8 cellular contexts compared by ENCODE assay signal in genomic region chr5:172453206-172453985, GRCh38. TPM values are rescaled to one million over a fixed set of nuclear protein-coding genes. Genes with fewer than 3 reads are reported as not detected.
DNase-seq lines count a peak whose midpoint lies in the region; ATAC-seq and TF ChIP-seq lines count a peak whose summit lies in the region.

No MANE protein-coding gene starts in this region.

- H3K36me3 ChIP-seq in HUES48 (ENCODE audit: control insufficient read depth, insufficient read depth, low read length): no peaks in the 10 kb centered on the region
- H3K36me3 ChIP-seq in cardiac muscle cell: no peaks in the 10 kb centered on the region

- H3K27ac ChIP-seq in HUES48 (ENCODE audit: low read depth, low read length) (peak overlapping the region; percentile 85), cardiac muscle cell (peak overlapping the region; percentile 63)

- H3K4me1 ChIP-seq in HUES48 (ENCODE audit: control insufficient read depth, insufficient read depth, low read length) (peaks cover 33% of the 10 kb centered on the region; the same call in 1 of the 2 replicates), cardiac muscle cell (ENCODE audit: low read depth) (peaks cover 3% of the 10 kb centered on the region)

- H3K27me3 ChIP-seq in HUES48 (ENCODE audit: control insufficient read depth, insufficient read depth, low read length) (no peaks in the 10 kb centered on the region), cardiac muscle cell (no peaks in the 10 kb centered on the region)

- no peaks in the 10 kb centered on the region for H3K9me3 ChIP-seq in HUES48 (ENCODE audit: control insufficient read depth, insufficient read depth, low read length)
- H3K9me3 ChIP-seq in cardiac muscle cell (ENCODE audit: low read depth): no peaks in the 10 kb centered on the region

- peak; percentile 75 for TF ChIP-seq CTCF in cardiac muscle cell (IDR thresholded peaks at IDR 0.05; ENCODE audit: low read depth, low read length)

- intact Hi-C loops in activated T-helper 1 cell treated with anti-CD3 and anti-CD28 coated beads, Interleukin-12 subunit alpha, Interleukin-12 subunit beta, Interleukin-2, Interleukin-4 antibody, amounts not matched to agents 30 ng/mL and 10 ng/mL and 1 ng/mL, durations not matched to agents 14 hours and 24 hours and 36 hours (cut with micrococcal nuclease): no loop called here
- intact Hi-C loops in posterior vena cava (cut with DNase I): loop anchor here in 1 of 2 donors (5.0 to 10.0 kb wide), 2 partner anchors 36 to 481 kb away; no protein-coding TSS in a partner anchor

- peak overlapping the region; percentile 57 for H3K9ac ChIP-seq in HUES48 (ENCODE audit: low read depth, low read length)

- H3K27ac Mint-ChIP-seq in activated T-helper 1 cell treated with anti-CD3 and anti-CD28 coated beads, Interleukin-12 subunit alpha, Interleukin-12 subunit beta, Interleukin-2, Interleukin-4 antibody, amounts not matched to agents 30 ng/mL and 10 ng/mL and 1 ng/mL, durations not matched to agents 14 hours and 24 hours and 36 hours: no peak overlapping the region

- peak overlapping the region; percentile 58 for H3K4me3 Mint-ChIP-seq in activated T-helper 1 cell treated with anti-CD3 and anti-CD28 coated beads, Interleukin-12 subunit alpha, Interleukin-12 subunit beta, Interleukin-2, Interleukin-4 antibody, amounts not matched to agents 30 ng/mL and 10 ng/mL and 1 ng/mL, durations not matched to agents 14 hours and 24 hours and 36 hours

- H3K4me1 Mint-ChIP-seq in activated T-helper 1 cell treated with anti-CD3 and anti-CD28 coated beads, Interleukin-12 subunit alpha, Interleukin-12 subunit beta, Interleukin-2, Interleukin-4 antibody, amounts not matched to agents 30 ng/mL and 10 ng/mL and 1 ng/mL, durations not matched to agents 14 hours and 24 hours and 36 hours (ENCODE audit: low read depth): peaks cover 6% of the 10 kb centered on the region

- ATAC-seq in GM18909 (IDR thresholded peaks at IDR 0.05; ENCODE audit: poor library complexity, unreplicated experiment): no peak

- H3K9me3 Mint-ChIP-seq in activated T-helper 1 cell treated with anti-CD3 and anti-CD28 coated beads, Interleukin-12 subunit alpha, Interleukin-12 subunit beta, Interleukin-2, Interleukin-4 antibody, amounts not matched to agents 30 ng/mL and 10 ng/mL and 1 ng/mL, durations not matched to agents 14 hours and 24 hours and 36 hours: no peaks in the 10 kb centered on the region

- H3K4me3 ChIP-seq in HUES48 (ENCODE audit: low read depth, low read length) (peak overlapping the region; percentile 82), cardiac muscle cell (peak overlapping the region; percentile 86)

- H3K27me3 Mint-ChIP-seq in activated T-helper 1 cell treated with anti-CD3 and anti-CD28 coated beads, Interleukin-12 subunit alpha, Interleukin-12 subunit beta, Interleukin-2, Interleukin-4 antibody, amounts not matched to agents 30 ng/mL and 10 ng/mL and 1 ng/mL, durations not matched to agents 14 hours and 24 hours and 36 hours (ENCODE audit: insufficient read depth): peaks cover 52% of the 10 kb centered on the region

- DNase-seq in AG20443 (ENCODE audit: low spot score) (peak; percentile 57), cardiac muscle cell (ENCODE audit: low read depth in 1 of 2, low spot score in 1 of 2) (peak; percentile 73 to 78), posterior vena cava (ENCODE audit: low spot score) (peak; percentile 83), OCI-M1 (lab: John Stamatoyannopoulos, UW) (no peak), NOMO-1 treated with DMSO at 0.1 percent for 48 hours (lab: John Stamatoyannopoulos, UW; ENCODE audit: unreplicated experiment) (no peak)
- no peak for DNase-seq in activated T-helper 1 cell treated with anti-CD3 and anti-CD28 coated beads, Interleukin-12 subunit alpha, Interleukin-12 subunit beta, Interleukin-2, Interleukin-4 antibody, amounts not matched to agents 30 ng/mL and 10 ng/mL and 1 ng/mL, durations not matched to agents 14 hours and 24 hours and 36 hours (ENCODE audit: low spot score)

- no peaks in the 10 kb centered on the region for H3K36me3 Mint-ChIP-seq in activated T-helper 1 cell treated with anti-CD3 and anti-CD28 coated beads, Interleukin-12 subunit alpha, Interleukin-12 subunit beta, Interleukin-2, Interleukin-4 antibody, amounts not matched to agents 30 ng/mL and 10 ng/mL and 1 ng/mL, durations not matched to agents 14 hours and 24 hours and 36 hours (ENCODE audit: low read depth)

RNA-seq across cellular contexts. Expression of gene SH3PXD2B, which starts 0.9 kb away (rescaled TPM):
- 0.26 and 0.32 TPM in 2 replicates for total RNA-seq in activated T-helper 1 cell treated with anti-CD3 and anti-CD28 coated beads, Interleukin-12 subunit alpha, Interleukin-12 subunit beta, Interleukin-2, Interleukin-4 antibody, amounts not matched to agents 30 ng/mL and 10 ng/mL and 1 ng/mL, durations not matched to agents 14 hours and 24 hours and 36 hours
- total RNA-seq in cardiac muscle cell: 19.7 and 27.6 TPM in 2 replicates
- polyA plus RNA-seq in cardiac muscle cell: 13.9 and 20.3 TPM in 2 replicates
- 100 to 1,000 TPM in 1 of 2 donors, 10 to 100 TPM in 1; 85.2 to 114 TPM for total RNA-seq in posterior vena cava

Comparison
In these comparisons a context has a peak if more than half of its experiments do, and no peak if none do; other contexts are left out.
1. DNase-seq: peak in AG20443 (single experiment), cardiac muscle cell (2 of 2) and posterior vena cava (single experiment); none in activated T-helper 1 cell treated with anti-CD3 and anti-CD28 coated beads, Interleukin-12 subunit alpha, Interleukin-12 subunit beta, Interleukin-2, Interleukin-4 antibody, amounts not matched to agents 30 ng/mL and 10 ng/mL and 1 ng/mL, durations not matched to agents 14 hours and 24 hours and 36 hours (single experiment), OCI-M1 (single experiment) and NOMO-1 treated with DMSO at 0.1 percent for 48 hours (single experiment).
2. RNA of gene SH3PXD2B, which starts 0.9 kb away (total RNA-seq): 85.2 to 114 TPM in posterior vena cava and 19.7 to 27.6 TPM in cardiac muscle cell; 0.26 to 0.32 TPM in activated T-helper 1 cell treated with anti-CD3 and anti-CD28 coated beads, Interleukin-12 subunit alpha, Interleukin-12 subunit beta, Interleukin-2, Interleukin-4 antibody, amounts not matched to agents 30 ng/mL and 10 ng/mL and 1 ng/mL, durations not matched to agents 14 hours and 24 hours and 36 hours; every median in the first group is over 10 times any median in the second.